Comparison of ENCODE assay signal across 26 cellular contexts in genomic region chr16:70152578-70153302, GRCh38. TPM values are rescaled to one million over a fixed set of nuclear protein-coding genes. Genes with fewer than 3 reads are reported as not detected.
A peak's percentile ranks its signal among the peaks of the same experiment; 100 is the strongest.
DNase-seq lines count a peak whose midpoint lies in the region; ATAC-seq, FAIRE-seq and TF ChIP-seq lines count a peak whose summit lies in the region.
"Had no signal": no experiment of that assay in that cellular context is flagged by ENCODE, and none has a peak within 500 bp of the region (broad histone marks: within the 10 kb centered on the region; RNA-seq: fewer than 3 reads in every experiment).

No MANE protein-coding gene starts in this region.

- POLR2A ChIA-PET in Caco-2 (lab: Charles Lee), result interaction anchor here (0.6 kb wide), 1 partner anchor 84 kb away, joined by 7 read pairs; no protein-coding TSS in a partner anchor

- TF ChIP-seq CTCF in Caco-2 (IDR thresholded peaks at IDR 0.05; ENCODE audit: insufficient read depth in 1 of 2, low read depth in 1 of 2, low read length in 1 of 2, severe bottlenecking in 1 of 2, unreplicated experiment in 1 of 2), result no peak
- no peak for TF ChIP-seq CTCF in psoas muscle (IDR thresholded peaks at IDR 0.05)
- no peak for TF ChIP-seq CTCF in endodermal cell (conservative IDR thresholded peaks at IDR 0.05)

- no peaks in the 10 kb centered on the region for H3K27me3 Mint-ChIP-seq in Caco-2 (ENCODE audit: insufficient read depth, unreplicated experiment)
- H3K27me3 Mint-ChIP-seq in endodermal cell (ENCODE audit: insufficient read depth), result no peaks in the 10 kb centered on the region
- H3K27me3 Mint-ChIP-seq: activated CD4-positive, alpha-beta T cell treated with anti-CD3 and anti-CD28 coated beads, Interleukin-2, amount 10 ng/mL, durations not matched to agents 24 days and 14 days; memory B cell had no signal

- DNase-seq in Caco-2 (peak in 1 of 2 experiments; percentile 55), HuH-7 (ENCODE audit: low spot score) (peak; percentile 73), left kidney (ENCODE audit: low read depth, low spot score) (peak; percentile 49), psoas muscle (no peak), SW480 (ENCODE audit: low spot score) (no peak), NK-92 (lab: John Stamatoyannopoulos, UW; ENCODE audit: unreplicated experiment) (no peak), GM12891 (ENCODE audit: insufficient read length, low spot score) (no peak), endodermal cell (no peak)
- DNase-seq: activated CD4-positive, alpha-beta T cell treated with anti-CD3 and anti-CD28 coated beads, Interleukin-2, amount 10 ng/mL, durations not matched to agents 24 days and 14 days; activated effector memory CD4-positive, alpha-beta T cell treated with Interleukin-2 at 50 U/mL for 16 hours; DND-41; head of caudate nucleus; immature natural killer cell; NCI-H1048; NCI-H1930; RPMI8226; stimulated activated CD4-positive, alpha-beta T cell treated with anti-CD3 and anti-CD28 coated beads, Interleukin-12 subunit alpha, Interleukin-12 subunit beta, amount 100 ng/mL, for 4 hours; stimulated activated CD8-positive, alpha-beta memory T cell treated with anti-CD3 and anti-CD28 coated beads, Interleukin-4, amount 100 ng/mL, for 48 hours had no signal

- no peaks in the 10 kb centered on the region for H3K9me3 Mint-ChIP-seq in Caco-2 (ENCODE audit: unreplicated experiment)
- no peaks in the 10 kb centered on the region for H3K9me3 Mint-ChIP-seq in endodermal cell
- H3K9me3 Mint-ChIP-seq: activated CD4-positive, alpha-beta T cell treated with anti-CD3 and anti-CD28 coated beads, Interleukin-2, amount 10 ng/mL, durations not matched to agents 24 days and 14 days; CD8-positive, alpha-beta T cell; immature natural killer cell; memory B cell had no signal

- ATAC-seq in psoas muscle, result peak; percentile 12 to 36 (median 16)
- ATAC-seq: CD8-positive, alpha-beta T cell had no signal

- H3K4me3 Mint-ChIP-seq in Caco-2 (ENCODE audit: unreplicated experiment) (peak overlapping the region; percentile 32), endodermal cell (no peak overlapping the region)
- H3K4me3 Mint-ChIP-seq: activated CD4-positive, alpha-beta T cell treated with anti-CD3 and anti-CD28 coated beads, Interleukin-2, amount 10 ng/mL, durations not matched to agents 24 days and 14 days; CD8-positive, alpha-beta T cell; immature natural killer cell; memory B cell had no signal

- TSS peak; percentile 27 for BruUV-seq in Caco-2 (replicated peaks; lab: Mats Ljungman, UMichigan)

- no peak for FAIRE-seq in GM12891 (lab: Jason Lieb, UNC)
- FAIRE-seq: TTC549 had no signal

- WGBS in psoas muscle, 3 donors, result 82 to 96% (median 89%) methylated on average over 13 of the region's 13 CpGs
- 96% methylated on average over 13 of the region's 13 CpGs for WGBS in endodermal cell (ENCODE audit: insufficient coverage in 1 of 2, insufficient read length in 1 of 2), 2 experiments

- H3K36me3 Mint-ChIP-seq in Caco-2 (ENCODE audit: insufficient read depth, unreplicated experiment) (peaks cover 84% of the 10 kb centered on the region), endodermal cell (ENCODE audit: low read depth) (peaks cover 64% of the 10 kb centered on the region)

- CTCF ChIA-PET in Caco-2 (lab: Charles Lee), result interaction anchor here (0.6 to 1.5 kb wide), 4 partner anchors 98 to 136 kb away, joined by 3 to 6 read pairs (median 4); partner anchors contain the start of genes AARS1 and EXOSC6

- intact Hi-C loops in Caco-2 (cut with micrococcal nuclease; ENCODE audit: unreplicated experiment) (no loop called here), psoas muscle (cut with DNase I) (loop anchor here in 1 of 2 donors (10.0 kb wide), 1 partner anchor 112 kb away; no protein-coding TSS in a partner anchor)

- H3K27ac Mint-ChIP-seq in Caco-2 (ENCODE audit: unreplicated experiment), result peak overlapping the region; percentile 75
- H3K27ac Mint-ChIP-seq in endodermal cell, result no peak overlapping the region
- H3K27ac Mint-ChIP-seq: activated CD4-positive, alpha-beta T cell treated with anti-CD3 and anti-CD28 coated beads, Interleukin-2, amount 10 ng/mL, durations not matched to agents 24 days and 14 days; CD8-positive, alpha-beta T cell had no signal

- no peak for TF ChIP-seq POLR2A in GM12891 (IDR thresholded peaks at IDR 0.05; ENCODE audit: low read depth, low read length)

- H3K36me3 ChIP-seq in Caco-2 (ENCODE audit: control insufficient read depth, insufficient read depth, low read length) (peaks cover 7% of the 10 kb centered on the region), psoas muscle (ENCODE audit: insufficient read depth in 1 of 2, low read depth in 1 of 2) (peaks cover 30 to 97% of the 10 kb centered on the region in 2 donors), endodermal cell (ENCODE audit: control insufficient read depth, insufficient read depth, low read length) (peaks cover 84% of the 10 kb centered on the region)

- no peak overlapping the region for H3K4me3 ChIP-seq in Caco-2 (ENCODE audit: low read depth, low read length)
- no peak overlapping the region for H3K4me3 ChIP-seq in psoas muscle
- no peak overlapping the region for H3K4me3 ChIP-seq in endodermal cell (ENCODE audit: low read length)
- H3K4me3 ChIP-seq: cardiac muscle cell, suprapubic skin had no signal

- H3K4me1 ChIP-seq in Caco-2, result peaks cover 29% of the 10 kb centered on the region
- peaks cover 9% of the 10 kb centered on the region for H3K4me1 ChIP-seq in psoas muscle
- H3K4me1 ChIP-seq in endodermal cell (ENCODE audit: control insufficient read depth, insufficient read depth, low read length), result no peaks in the 10 kb centered on the region
- H3K4me1 ChIP-seq: suprapubic skin had no signal

- no peak overlapping the region for H3K9ac ChIP-seq in endodermal cell (ENCODE audit: extremely low read depth, low read length, poor library complexity, severe bottlenecking)
- H3K9ac ChIP-seq: KMS-11 had no signal

- H3K4me1 Mint-ChIP-seq in Caco-2 (ENCODE audit: low read depth, unreplicated experiment) (peaks cover 33% of the 10 kb centered on the region), endodermal cell (no peaks in the 10 kb centered on the region)
- H3K4me1 Mint-ChIP-seq: activated CD4-positive, alpha-beta T cell treated with anti-CD3 and anti-CD28 coated beads, Interleukin-2, amount 10 ng/mL, durations not matched to agents 24 days and 14 days; memory B cell had no signal

- H3K27me3 ChIP-seq in Caco-2 (replicated peaks; ENCODE audit: control insufficient read depth, insufficient read depth, low read length) (no peaks in the 10 kb centered on the region), psoas muscle (ENCODE audit: insufficient read depth in 3 of 3, low read length in 2 of 3) (no peaks in the 10 kb centered on the region), endodermal cell (ENCODE audit: control insufficient read depth, insufficient read depth, low read length, poor library complexity, severe bottlenecking) (no peaks in the 10 kb centered on the region)
- H3K27me3 ChIP-seq: cardiac muscle cell, suprapubic skin had no signal

- H3K9me3 ChIP-seq in Caco-2, result no peaks in the 10 kb centered on the region
- no peaks in the 10 kb centered on the region for H3K9me3 ChIP-seq in psoas muscle
- H3K9me3 ChIP-seq in endodermal cell (ENCODE audit: control insufficient read depth, low read length), result no peaks in the 10 kb centered on the region
- H3K9me3 ChIP-seq: suprapubic skin had no signal

- H3K27ac ChIP-seq in psoas muscle, result no peak overlapping the region
- no peak overlapping the region for H3K27ac ChIP-seq in endodermal cell (ENCODE audit: low read depth, low read length)
- H3K27ac ChIP-seq: cardiac muscle cell, KMS-11, suprapubic skin had no signal

TF ChIP-seq in GM12891, 5 proteins besides CTCF, POLR2A, EP300 and RAD21:
- TF ChIP-seq TAF1 (IDR thresholded peaks at IDR 0.05; ENCODE audit: low read depth, low read length) (no peak), POU2F2 (IDR thresholded peaks at IDR 0.05; ENCODE audit: low read depth, low read length) (no peak), SPI1 (IDR thresholded peaks at IDR 0.05; ENCODE audit: low read depth, low read length) (no peak), POLR2AphosphoS5 (IDR thresholded peaks at IDR 0.05; ENCODE audit: low read depth, low read length) (no peak), PAX5 (IDR thresholded peaks at IDR 0.05; ENCODE audit: insufficient read depth, low read length, severe bottlenecking) (no peak)
TF ChIP-seq in GM12891: peak in this region for 0.

RNA-seq across cellular contexts. Expression of gene CLEC18C, which starts 20.8 kb away (rescaled TPM):
- 0.50 TPM in 1 of 2 replicates, not detected in the other for total RNA-seq in Caco-2 (2022)
- under 1 TPM in 1 of 4 donors, not detected in 3; 0.43 TPM for total RNA-seq in psoas muscle
- under 1 TPM in 1 of 3 donors, not detected in 2; 0.10 TPM for polyA plus RNA-seq in psoas muscle
- polyA plus RNA-seq in GM12891 (2012; ENCODE audit: low read depth, missing spikeins), result 0.09 TPM
- total RNA-seq in endodermal cell, result under 1 TPM in 1 of 2 donors, not detected in 1; 0.20 TPM
- polyA plus RNA-seq in endodermal cell (2013, experiment 1 of 2), result 9.4 TPM
- 8.3 TPM for polyA plus RNA-seq in endodermal cell (2013, experiment 2 of 2)
- total RNA-seq: activated CD4-positive, alpha-beta T cell treated with anti-CD3 and anti-CD28 coated beads, Interleukin-2, amount 10 ng/mL, durations not matched to agents 24 days and 14 days; pulmonary artery endothelial cell; suprapubic skin had no signal
- polyA plus RNA-seq: AG04450, cardiac muscle cell, immature natural killer cell had no signal

RNA-seq across cellular contexts. Expression of gene PDPR, which starts 38.6 kb away (rescaled TPM):
- total RNA-seq in Caco-2 (2022), result 40.2 and 42.9 TPM in 2 replicates
- total RNA-seq in psoas muscle, result 10 to 100 TPM; 18.8 to 53.6 (median 20.5) TPM
- 10 to 100 TPM in 1 of 3 donors, 1 to 10 TPM in 2; 6.9 to 13.7 (median 9.3) TPM for polyA plus RNA-seq in psoas muscle
- polyA plus RNA-seq in GM12891 (2012; ENCODE audit: low read depth, missing spikeins), result 7.3 TPM
- total RNA-seq in endodermal cell, result 10 to 100 TPM; 28.3 to 28.6 TPM
- 25.7 TPM for polyA plus RNA-seq in endodermal cell (2013, experiment 1 of 2)
- polyA plus RNA-seq in endodermal cell (2013, experiment 2 of 2), result 23.8 TPM

Comparison
In these comparisons a context has a peak if more than half of its experiments do, and no peak if none do; other contexts are left out.
1. DNase-seq: peak in HuH-7 (single experiment) and left kidney (single experiment); none in psoas muscle (0 of 2), SW480 (single experiment), NK-92 (single experiment), GM12891 (single experiment) and endodermal cell (single experiment).